11 cellular contexts compared by ENCODE assay signal in genomic region chr15:90570643-90571042, GRCh38. TPM values are rescaled to one million over a fixed set of nuclear protein-coding genes. Genes with fewer than 3 reads are reported as not detected.
DNase-seq lines count a peak whose midpoint lies in the region; ATAC-seq and TF ChIP-seq lines count a peak whose summit lies in the region.
"Had no signal": no experiment of that assay in that cellular context is flagged by ENCODE, and none has a peak within 500 bp of the region (broad histone marks: within the 10 kb centered on the region; RNA-seq: fewer than 3 reads in every experiment).

No MANE protein-coding gene starts in this region.

- intact Hi-C loops in activated CD4-positive, alpha-beta T cell treated with anti-CD3 and anti-CD28 coated beads, Interleukin-2, amount 10 ng/mL, durations not matched to agents 24 days and 14 days (cut with micrococcal nuclease): loop anchor here (1.0 to 10.0 kb wide), 2 partner anchors 9 to 166 kb away; no protein-coding TSS in a partner anchor
- intact Hi-C loops in activated B cell treated with CpG ODN at 0.5 μM for 24 hours (cut with micrococcal nuclease): loop anchor here (2.0 to 5.0 kb wide), 2 partner anchors 14 to 38 kb away; no protein-coding TSS in a partner anchor
- intact Hi-C loops in left ventricle myocardium superior (cut with micrococcal nuclease): no loop called here

- no peaks in the 10 kb centered on the region for H3K27me3 Mint-ChIP-seq in activated CD4-positive, alpha-beta T cell treated with anti-CD3 and anti-CD28 coated beads, Interleukin-2, amount 10 ng/mL, durations not matched to agents 24 days and 14 days
- no peaks in the 10 kb centered on the region for H3K27me3 Mint-ChIP-seq in activated B cell treated with CpG ODN at 0.5 μM for 24 hours
- no peaks in the 10 kb centered on the region for H3K27me3 Mint-ChIP-seq in stimulated activated naive CD8-positive, alpha-beta T cell treated with anti-CD3 and anti-CD28 coated beads, Interleukin-15, amount 100 ng/mL, for 72 hours

- H3K36me3 Mint-ChIP-seq in activated CD4-positive, alpha-beta T cell treated with anti-CD3 and anti-CD28 coated beads, Interleukin-2, amount 10 ng/mL, durations not matched to agents 24 days and 14 days (ENCODE audit: low read depth): peaks cover 28% of the 10 kb centered on the region
- H3K36me3 Mint-ChIP-seq in activated B cell treated with CpG ODN at 0.5 μM for 24 hours (ENCODE audit: low read depth): peaks cover 8% of the 10 kb centered on the region

- TF ChIP-seq CTCF in activated B cell treated with CpG ODN at 0.5 μM for 24 hours (IDR thresholded peaks at IDR 0.05): no peak
- TF ChIP-seq CTCF in GM20000 (IDR thresholded peaks at IDR 0.05; ENCODE audit: extremely low read depth, missing control alignments): no peak

- POLR2A ChIA-PET in activated B cell treated with CpG ODN at 0.5 μM for 24 hours (lab: Charles Lee): interaction anchor here (1.1 kb wide), 1 partner anchor 15 kb away, joined by 8 read pairs; no protein-coding TSS in a partner anchor

- peak overlapping the region; percentile 72 for H3K27ac Mint-ChIP-seq in activated CD4-positive, alpha-beta T cell treated with anti-CD3 and anti-CD28 coated beads, Interleukin-2, amount 10 ng/mL, durations not matched to agents 24 days and 14 days
- H3K27ac Mint-ChIP-seq in activated B cell treated with CpG ODN at 0.5 μM for 24 hours: peak overlapping the region; percentile 84
- peak overlapping the region; percentile 66 to 68 for H3K27ac Mint-ChIP-seq in stimulated activated naive CD8-positive, alpha-beta T cell treated with anti-CD3 and anti-CD28 coated beads, Interleukin-15, amount 100 ng/mL, for 72 hours

- no peak for DNase-seq in activated CD4-positive, alpha-beta T cell treated with anti-CD3 and anti-CD28 coated beads, Interleukin-2, amount 10 ng/mL, durations not matched to agents 24 days and 14 days
- DNase-seq in activated CD4-positive, alpha-beta T cell treated with anti-CD3 and anti-CD28 coated beads for 1 hour: no peak
- no peak for DNase-seq in activated B cell treated with CpG ODN at 0.5 μM for 24 hours
- no peak for DNase-seq in left ventricle myocardium superior
- DNase-seq in stimulated activated naive CD8-positive, alpha-beta T cell treated with anti-CD3 and anti-CD28 coated beads, Interleukin-15, amount 100 ng/mL, for 72 hours: no peak
- no peak for DNase-seq in effector CD4-positive, alpha-beta T cell
- DNase-seq in GM20000 (ENCODE audit: low spot score): no peak
- DNase-seq: cerebellar nuclear complex, DMS79 treated with DMSO at 0.1 percent for 48 hours, T-helper 9 cell had no signal

- H3K9me3 Mint-ChIP-seq in activated CD4-positive, alpha-beta T cell treated with anti-CD3 and anti-CD28 coated beads, Interleukin-2, amount 10 ng/mL, durations not matched to agents 24 days and 14 days: no peaks in the 10 kb centered on the region
- H3K9me3 Mint-ChIP-seq in activated B cell treated with CpG ODN at 0.5 μM for 24 hours: no peaks in the 10 kb centered on the region
- H3K9me3 Mint-ChIP-seq in stimulated activated naive CD8-positive, alpha-beta T cell treated with anti-CD3 and anti-CD28 coated beads, Interleukin-15, amount 100 ng/mL, for 72 hours: peaks cover 0 to 4% of the 10 kb centered on the region in 2 donors

- peak overlapping the region; percentile 16 for H3K4me3 Mint-ChIP-seq in activated CD4-positive, alpha-beta T cell treated with anti-CD3 and anti-CD28 coated beads, Interleukin-2, amount 10 ng/mL, durations not matched to agents 24 days and 14 days
- no peak overlapping the region for H3K4me3 Mint-ChIP-seq in activated B cell treated with CpG ODN at 0.5 μM for 24 hours
- H3K4me3 Mint-ChIP-seq in stimulated activated naive CD8-positive, alpha-beta T cell treated with anti-CD3 and anti-CD28 coated beads, Interleukin-15, amount 100 ng/mL, for 72 hours: peak overlapping the region; percentile 46 to 58

- CTCF ChIA-PET in activated B cell treated with CpG ODN at 0.5 μM for 24 hours (lab: Charles Lee): interaction anchor here (0.8 kb wide), 1 partner anchor 20 kb away, joined by 3 read pairs; no protein-coding TSS in a partner anchor

- H3K4me1 Mint-ChIP-seq in activated CD4-positive, alpha-beta T cell treated with anti-CD3 and anti-CD28 coated beads, Interleukin-2, amount 10 ng/mL, durations not matched to agents 24 days and 14 days: peaks cover 77% of the 10 kb centered on the region
- H3K4me1 Mint-ChIP-seq in activated B cell treated with CpG ODN at 0.5 μM for 24 hours: peaks cover 65% of the 10 kb centered on the region
- peaks cover 96% of the 10 kb centered on the region for H3K4me1 Mint-ChIP-seq in stimulated activated naive CD8-positive, alpha-beta T cell treated with anti-CD3 and anti-CD28 coated beads, Interleukin-15, amount 100 ng/mL, for 72 hours

- ATAC-seq in activated B cell treated with CpG ODN at 0.5 μM for 24 hours (ENCODE audit: low read depth): no peak
- ATAC-seq in left ventricle myocardium superior: peak; percentile 33
- peak; percentile 22 for ATAC-seq in stimulated activated naive CD8-positive, alpha-beta T cell treated with anti-CD3 and anti-CD28 coated beads, Interleukin-15, amount 100 ng/mL, for 72 hours
- ATAC-seq in HG02870 (IDR thresholded peaks at IDR 0.05; ENCODE audit: unreplicated experiment): no peak

RNA-seq across cellular contexts. Expression of gene CRTC3, which starts 40.9 kb away (rescaled TPM):
- total RNA-seq in activated CD4-positive, alpha-beta T cell treated with anti-CD3 and anti-CD28 coated beads, Interleukin-2, amount 10 ng/mL, durations not matched to agents 24 days and 14 days: 48.8 and 54.2 TPM in 2 replicates
- total RNA-seq in activated B cell treated with CpG ODN at 0.5 μM for 24 hours (54.7 and 65.0 TPM in 2 replicates), left ventricle myocardium superior (29.8 TPM)

Comparison
In these comparisons a context has a peak if more than half of its experiments do, and no peak if none do; other contexts are left out.
1. ATAC-seq: peak in left ventricle myocardium superior (single experiment) and stimulated activated naive CD8-positive, alpha-beta T cell treated with anti-CD3 and anti-CD28 coated beads, Interleukin-15, amount 100 ng/mL, for 72 hours (single experiment); none in activated B cell treated with CpG ODN at 0.5 μM for 24 hours (single experiment) and HG02870 (single experiment).
2. Peak in every context shown above with its lines, with median percentiles within 50 percentile points of each other: H3K27ac Mint-ChIP-seq.